8 cellular contexts compared by ENCODE assay signal in the genomic region with DNA sequence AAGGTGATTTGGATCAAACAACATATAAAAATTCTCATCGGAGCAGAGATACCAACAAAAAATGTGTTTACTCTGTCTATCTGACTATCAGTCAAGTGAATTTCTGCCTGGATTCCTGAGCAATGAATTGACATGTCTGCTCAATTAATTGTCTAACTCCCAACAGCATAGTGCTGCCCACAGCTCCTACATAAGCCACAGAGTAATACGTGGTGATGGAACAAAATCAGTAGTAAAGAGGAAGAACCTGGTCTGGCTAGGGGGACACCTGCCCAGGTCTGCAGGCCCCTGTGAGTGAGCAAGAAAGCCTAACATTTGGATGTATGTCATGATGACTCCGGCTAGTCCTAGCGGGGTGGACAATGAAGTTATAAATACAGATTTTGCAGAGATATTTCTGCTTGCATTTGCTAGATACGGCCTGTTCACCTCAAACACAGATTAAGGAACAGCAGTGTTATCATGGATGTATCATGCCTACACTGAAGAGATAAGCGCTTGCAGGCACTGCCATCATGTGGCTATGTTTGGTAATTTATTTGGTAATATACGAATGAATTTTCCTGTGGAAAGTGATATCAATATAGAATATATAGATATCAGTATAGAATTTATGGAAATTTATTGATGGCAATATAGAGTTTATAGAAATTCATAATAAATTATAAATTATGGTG.
DNase-seq lines count a peak whose midpoint lies in the region; ATAC-seq and TF ChIP-seq lines count a peak whose summit lies in the region.

No MANE protein-coding gene starts in this region.

- no peak overlapping the region for H3K27ac Mint-ChIP-seq in effector memory CD8-positive, alpha-beta T cell

- no peaks in the 10 kb centered on the region for H3K36me3 Mint-ChIP-seq in effector memory CD8-positive, alpha-beta T cell (ENCODE audit: insufficient read depth)

- no peak overlapping the region for H3K4me3 ChIP-seq in HFF-Myc (replicated peaks; ENCODE audit: low read depth, low read length)
- no peak overlapping the region for H3K4me3 ChIP-seq in mucosa of descending colon

- no peaks in the 10 kb centered on the region for H3K36me3 ChIP-seq in mucosa of descending colon (ENCODE audit: low read depth)

- DNase-seq in COLO829 (ENCODE audit: low spot score) (peak; percentile 50), HFF-Myc (ENCODE audit: extremely low read depth, low read depth) (peak; percentile 14), NCI-H345 treated with DMSO at 0.1 percent for 48 hours (lab: John Stamatoyannopoulos, UW; ENCODE audit: unreplicated experiment) (peak; percentile 55), mucosa of descending colon (peak in 2 of 3 donors; percentile 33 to 73)
- DNase-seq in activated CD4-positive, alpha-beta T cell treated with anti-CD3 and anti-CD28 coated beads for 48 hours, result peak; percentile 71
- peak; percentile 59 to 66 (median 64) for DNase-seq in effector memory CD8-positive, alpha-beta T cell
- DNase-seq in stimulated activated naive CD8-positive, alpha-beta T cell treated with anti-CD3 and anti-CD28 coated beads, Interleukin-15, Interleukin-2, amounts not matched to agents 100 U/mL and 50 U/mL, for 24 hours, result peak; percentile 55

- peaks cover 7 to 9% of the 10 kb centered on the region in 2 donors for H3K4me1 Mint-ChIP-seq in effector memory CD8-positive, alpha-beta T cell (ENCODE audit: low read depth in 2 of 2)

- H3K9me3 ChIP-seq in mucosa of descending colon, result no peaks in the 10 kb centered on the region

- H3K9me3 Mint-ChIP-seq in effector memory CD8-positive, alpha-beta T cell, result no peaks in the 10 kb centered on the region

- H3K27me3 Mint-ChIP-seq in effector memory CD8-positive, alpha-beta T cell, result peaks cover under 1 to 15% of the 10 kb centered on the region in 2 donors

- no peak overlapping the region for H3K4me3 Mint-ChIP-seq in effector memory CD8-positive, alpha-beta T cell

- peak; percentile 92 for ATAC-seq in effector memory CD8-positive, alpha-beta T cell (replicated peaks)
- peak; percentile 79 for ATAC-seq in mucosa of descending colon
- peak; percentile 41 for ATAC-seq in stimulated activated naive CD8-positive, alpha-beta T cell treated with anti-CD3 and anti-CD28 coated beads, Interleukin-15, Interleukin-2, amounts not matched to agents 100 U/mL and 50 U/mL, for 24 hours
- no peak for ATAC-seq in HG03342 (IDR thresholded peaks at IDR 0.05; ENCODE audit: unreplicated experiment)

- TF ChIP-seq CTCF in HFF-Myc (IDR thresholded peaks at IDR 0.05; ENCODE audit: low read depth, low read length, missing control alignments), result peak; percentile 53
- TF ChIP-seq CTCF in mucosa of descending colon (IDR thresholded peaks at IDR 0.05), result peak; percentile 52

- intact Hi-C loops in mucosa of descending colon (cut with DNase I, micrococcal nuclease), result no loop called here

- H3K4me1 ChIP-seq in mucosa of descending colon (ENCODE audit: low read depth), result no peaks in the 10 kb centered on the region

Comparison
In these comparisons a context has a peak if more than half of its experiments do, and no peak if none do; other contexts are left out.
1. DNase-seq: peak in every context shown above with its lines; median percentile 71 in activated CD4-positive, alpha-beta T cell treated with anti-CD3 and anti-CD28 coated beads for 48 hours; 64 in effector memory CD8-positive, alpha-beta T cell; 55 in NCI-H345 treated with DMSO at 0.1 percent for 48 hours; 55 in stimulated activated naive CD8-positive, alpha-beta T cell treated with anti-CD3 and anti-CD28 coated beads, Interleukin-15, Interleukin-2, amounts not matched to agents 100 U/mL and 50 U/mL, for 24 hours; 53 in mucosa of descending colon; 50 in COLO829; 14 in HFF-Myc.